17 cellular contexts compared by ENCODE assay signal in genomic region chr2:127040169-127040568, GRCh38.
DNase-seq lines count a peak whose midpoint lies in the region; ATAC-seq, FAIRE-seq and TF ChIP-seq lines count a peak whose summit lies in the region.
"Had no signal": no experiment of that assay in that cellular context is flagged by ENCODE, and none has a peak within 500 bp of the region (broad histone marks: within the 10 kb centered on the region; RNA-seq: fewer than 3 reads in every experiment).

No MANE protein-coding gene starts in this region.

- peaks cover 4% of the 10 kb centered on the region for H3K27me3 Mint-ChIP-seq in glutamatergic neuron (ENCODE audit: unreplicated experiment)
- H3K27me3 Mint-ChIP-seq: CD8-positive, alpha-beta memory T cell; IgD-negative memory B cell had no signal

- no peaks in the 10 kb centered on the region for H3K36me3 ChIP-seq in BLaER1 treated with 17β-estradiol and CSF1 and Interleukin-3, amounts not matched to agents 10 nM and 100 nM
- H3K36me3 ChIP-seq in sigmoid colon = no peaks in the 10 kb centered on the region
- H3K36me3 ChIP-seq: BE2C had no signal

- peak overlapping the region in 6 of 11 experiments; percentile 30 to 65 (median 50); a peak in 8 of 22 replicates for H3K27ac ChIP-seq in BLaER1 treated with 17β-estradiol and CSF1 and Interleukin-3, amounts not matched to agents 10 nM and 100 nM
- no peak overlapping the region for H3K27ac ChIP-seq in sigmoid colon
- H3K27ac ChIP-seq: A549 had no signal

- peak overlapping the region; percentile 49 for H3K27ac Mint-ChIP-seq in glutamatergic neuron (ENCODE audit: unreplicated experiment)
- H3K27ac Mint-ChIP-seq: GM23338 had no signal

- WGBS in sigmoid colon, 2 donors = 77 to 93% methylated on average over 2 of the region's 2 CpGs

- TF ChIP-seq POLR2A in sigmoid colon (IDR thresholded peaks at IDR 0.05) = no peak

- no peaks in the 10 kb centered on the region; a peak in 1 of 22 replicates for H4K20me1 ChIP-seq in BLaER1 treated with 17β-estradiol and CSF1 and Interleukin-3, amounts not matched to agents 10 nM and 100 nM

- DNase-seq in GM18507 (ENCODE audit: extremely low spot score, insufficient read length, low read depth) = no peak
- no peak for DNase-seq in glutamatergic neuron
- DNase-seq in sigmoid colon = peak; percentile 32
- no peak for DNase-seq in activated gamma-delta T cell (lab: John Stamatoyannopoulos, UW)
- DNase-seq in NCI-H226 = no peak
- no peak for DNase-seq in NCI-H1417 (lab: John Stamatoyannopoulos, UW)
- no peak for DNase-seq in left lobe of liver (ENCODE audit: low spot score)
- DNase-seq: BE2C; Caco-2; CD8-positive, alpha-beta memory T cell; DND-41; GDM1; H7 had no signal

- H3K4me3 Mint-ChIP-seq in glutamatergic neuron (ENCODE audit: unreplicated experiment) = no peak overlapping the region
- H3K4me3 Mint-ChIP-seq: CD8-positive, alpha-beta memory T cell; GM23338; IgD-negative memory B cell had no signal

- FAIRE-seq in GM18507 (lab: Jason Lieb, UNC) = peak; percentile 26
- FAIRE-seq: A549 had no signal

- TF ChIP-seq CTCF in glutamatergic neuron (IDR thresholded peaks at IDR 0.05; ENCODE audit: partially characterized antibody, unreplicated experiment) (no peak), sigmoid colon (IDR thresholded peaks at IDR 0.05) (no peak)

- intact Hi-C loops in sigmoid colon (cut with DNase I) = no loop called here

- no peaks in the 10 kb centered on the region for H3K4me1 Mint-ChIP-seq in glutamatergic neuron (ENCODE audit: low read depth, unreplicated experiment)
- H3K4me1 Mint-ChIP-seq: GM23338 had no signal

- no peaks in the 10 kb centered on the region for H3K9me3 ChIP-seq in BLaER1 treated with 17β-estradiol and CSF1 and Interleukin-3, amounts not matched to agents 10 nM and 100 nM (replicated peaks in 1 of 11)
- no peaks in the 10 kb centered on the region for H3K9me3 ChIP-seq in sigmoid colon
- H3K9me3 ChIP-seq: A549, BE2C, Caco-2 had no signal

- H3K4me1 ChIP-seq in BLaER1 treated with 17β-estradiol and CSF1 and Interleukin-3, amounts not matched to agents 10 nM and 100 nM = peaks cover 13 to 65% (median 47%) of the 10 kb centered on the region in 10 experiments
- no peaks in the 10 kb centered on the region for H3K4me1 ChIP-seq in sigmoid colon
- H3K4me1 ChIP-seq: A549, BE2C had no signal

- H3K27me3 ChIP-seq in BLaER1 treated with 17β-estradiol and CSF1 and Interleukin-3, amounts not matched to agents 10 nM and 100 nM = no peaks in the 10 kb centered on the region
- H3K27me3 ChIP-seq in sigmoid colon = no peaks in the 10 kb centered on the region
- H3K27me3 ChIP-seq: BE2C had no signal

- peak overlapping the region in 3 of 11 experiments; percentile 27 to 40 (median 30); a peak in 7 of 22 replicates for H3K9ac ChIP-seq in BLaER1 treated with 17β-estradiol and CSF1 and Interleukin-3, amounts not matched to agents 10 nM and 100 nM

- peaks cover 1% of the 10 kb centered on the region for H3K9me3 Mint-ChIP-seq in glutamatergic neuron (ENCODE audit: unreplicated experiment)
- H3K9me3 Mint-ChIP-seq: CD8-positive, alpha-beta memory T cell; IgD-negative memory B cell had no signal

- no peak for ATAC-seq in left lobe of liver
- ATAC-seq: A549, GM23338 had no signal

- peak overlapping the region; percentile 54 to 88 (median 77) for H3K4me2 ChIP-seq in BLaER1 treated with 17β-estradiol and CSF1 and Interleukin-3, amounts not matched to agents 10 nM and 100 nM
- H3K4me2 ChIP-seq: A549, GM23338 had no signal

- H3K36me3 Mint-ChIP-seq in glutamatergic neuron (ENCODE audit: unreplicated experiment) = no peaks in the 10 kb centered on the region
- H3K36me3 Mint-ChIP-seq: CD8-positive, alpha-beta memory T cell; IgD-negative memory B cell had no signal

- TF ChIP-seq EP300 in sigmoid colon (IDR thresholded peaks at IDR 0.05) = no peak

- no peak overlapping the region for H3K4me3 ChIP-seq in BLaER1 treated with 17β-estradiol and CSF1 and Interleukin-3, amounts not matched to agents 10 nM and 100 nM
- no peak overlapping the region for H3K4me3 ChIP-seq in sigmoid colon
- H3K4me3 ChIP-seq: A549, GM23338 had no signal

Comparison
In these comparisons a context has a peak if more than half of its experiments do, and no peak if none do; other contexts are left out.
1. H3K27ac ChIP-seq: peak in BLaER1 treated with 17β-estradiol and CSF1 and Interleukin-3, amounts not matched to agents 10 nM and 100 nM (6 of 11); none in sigmoid colon (0 of 4).